In the genomic region with DNA sequence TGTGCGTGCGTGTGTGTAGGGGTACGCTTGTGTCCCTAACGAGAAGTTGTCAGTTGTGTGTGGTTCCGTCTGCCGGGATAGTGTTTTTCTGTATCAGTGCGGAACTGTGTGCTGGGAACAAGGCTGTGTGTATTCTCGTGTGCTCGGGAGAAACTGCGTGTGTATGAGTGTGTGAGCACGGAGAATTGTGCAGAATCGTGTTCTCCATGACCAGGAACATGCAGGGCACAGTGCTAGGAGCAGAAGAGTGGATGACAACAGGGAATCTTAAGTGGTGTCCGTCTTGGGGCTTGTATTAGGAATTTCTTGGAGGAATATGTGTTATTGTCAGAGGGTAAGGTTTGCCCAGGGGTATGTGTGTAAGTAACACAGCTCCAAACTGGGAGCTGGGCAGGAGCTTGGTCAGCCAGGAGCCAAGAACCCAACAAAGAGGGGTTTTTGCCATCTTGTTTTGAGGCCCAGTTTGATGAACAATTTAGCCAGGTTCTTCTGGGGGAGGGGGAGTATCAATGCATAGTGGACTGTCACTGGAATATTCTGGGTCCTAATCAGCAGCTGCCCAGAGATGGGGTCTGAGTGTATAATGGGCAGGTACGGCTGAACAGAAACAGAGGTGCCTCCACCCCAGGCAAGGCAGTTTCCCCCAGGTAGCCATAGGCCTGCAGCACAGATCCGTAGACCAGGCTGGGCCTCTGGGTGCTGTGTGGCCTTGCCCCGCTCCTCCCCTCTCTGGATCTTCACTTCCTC, we compare ENCODE assay signal across 10 cellular contexts. TPM values are rescaled to one million over a fixed set of nuclear protein-coding genes. Genes with fewer than 3 reads are reported as not detected.
DNase-seq lines count a peak whose midpoint lies in the region; ATAC-seq and TF ChIP-seq lines count a peak whose summit lies in the region.
"Had no signal": no experiment of that assay in that cellular context is flagged by ENCODE, and none has a peak within 500 bp of the region (broad histone marks: within the 10 kb centered on the region; RNA-seq: fewer than 3 reads in every experiment).

No MANE protein-coding gene starts in this region.

- H3K9me3 ChIP-seq in OCI-LY7 (ENCODE audit: low read length), result no peaks in the 10 kb centered on the region
- H3K9me3 ChIP-seq in transverse colon, result no peaks in the 10 kb centered on the region

- no peak for TF ChIP-seq EP300 in transverse colon (IDR thresholded peaks at IDR 0.05; ENCODE audit: low read depth)

- H3K27me3 ChIP-seq in transverse colon, result peaks cover 100% of the 10 kb centered on the region

- peak overlapping the region; percentile 95 for H3K4me2 ChIP-seq in OCI-LY7 (ENCODE audit: low read length)

- POLR2A ChIA-PET in OCI-LY7 (lab: Charles Lee), result no interaction called here

- TF ChIP-seq CTCF in OCI-LY7 (conservative IDR thresholded peaks at IDR 0.05; ENCODE audit: low read length) (no peak), transverse colon (IDR thresholded peaks at IDR 0.05) (no peak)

- H3K4me3 Mint-ChIP-seq in activated naive CD4-positive, alpha-beta T cell treated with anti-CD3 and anti-CD28 coated beads, Interleukin-2, amount 10 ng/mL, durations not matched to agents 7 days and 5 days, result peak overlapping the region; percentile 5

- peak overlapping the region; percentile 11 for H3K27ac Mint-ChIP-seq in activated naive CD4-positive, alpha-beta T cell treated with anti-CD3 and anti-CD28 coated beads, Interleukin-2, amount 10 ng/mL, durations not matched to agents 7 days and 5 days

- H3K9me3 Mint-ChIP-seq in activated naive CD4-positive, alpha-beta T cell treated with anti-CD3 and anti-CD28 coated beads, Interleukin-2, amount 10 ng/mL, durations not matched to agents 7 days and 5 days, result no peaks in the 10 kb centered on the region

- H3K4me1 ChIP-seq in OCI-LY7 (ENCODE audit: insufficient read depth, low read length, poor library complexity, severe bottlenecking) (peaks cover 39% of the 10 kb centered on the region), transverse colon (peaks cover 4 to 84% (median 69%) of the 10 kb centered on the region in 4 donors)

- H3K27ac ChIP-seq in OCI-LY7 (ENCODE audit: low read depth, low read length, poor library complexity, severe bottlenecking), result no peak overlapping the region
- H3K27ac ChIP-seq in transverse colon, result peak overlapping the region in 2 of 4 donors; percentile 39 to 70
- H3K27ac ChIP-seq: skin epidermis had no signal

- H3K36me3 Mint-ChIP-seq in activated naive CD4-positive, alpha-beta T cell treated with anti-CD3 and anti-CD28 coated beads, Interleukin-2, amount 10 ng/mL, durations not matched to agents 7 days and 5 days, result peaks cover 6% of the 10 kb centered on the region

- H4K20me1 ChIP-seq in OCI-LY7 (ENCODE audit: insufficient read depth, low read length), result peaks cover 5% of the 10 kb centered on the region; the same call in 1 of the 2 replicates

- H3K9me2 ChIP-seq in OCI-LY7 (ENCODE audit: insufficient read depth, low read length), result no peaks in the 10 kb centered on the region

- H3K4me1 Mint-ChIP-seq in activated naive CD4-positive, alpha-beta T cell treated with anti-CD3 and anti-CD28 coated beads, Interleukin-2, amount 10 ng/mL, durations not matched to agents 7 days and 5 days, result peaks cover 78% of the 10 kb centered on the region

- peaks cover 97% of the 10 kb centered on the region for H3K27me3 Mint-ChIP-seq in activated naive CD4-positive, alpha-beta T cell treated with anti-CD3 and anti-CD28 coated beads, Interleukin-2, amount 10 ng/mL, durations not matched to agents 7 days and 5 days

- CTCF ChIA-PET in activated naive CD4-positive, alpha-beta T cell treated with anti-CD3 and anti-CD28 coated beads, Interleukin-2, amount 10 ng/mL, durations not matched to agents 7 days and 5 days (lab: Charles Lee), result no interaction called here
- CTCF ChIA-PET in OCI-LY7 (lab: Charles Lee; ENCODE audit: unreplicated experiment), result no interaction called here

- in situ Hi-C loops in transverse colon (cut with MboI; ENCODE audit: low pct_ligation_motif_present in 1 of 4, low pct_unique_long_range_greater_than_20kb in 1 of 4, low sequenced_read_pairs in 3 of 4), result loop anchor here in 1 of 4 donors (25.0 kb wide), 1 partner anchor 151 kb away; no protein-coding TSS in a partner anchor

- peaks cover 10% of the 10 kb centered on the region; the same call in 1 of the 2 replicates for H3K79me2 ChIP-seq in OCI-LY7 (ENCODE audit: insufficient read depth, low read depth, low read length)

- BruUV-seq in OCI-LY7 (replicated peaks; lab: Mats Ljungman, UMichigan), result no TSS peak

- TF ChIP-seq POLR2A in transverse colon (IDR thresholded peaks at IDR 0.05), result no peak

- H3K36me3 ChIP-seq in OCI-LY7 (ENCODE audit: insufficient read depth, low read length) (peaks cover 17% of the 10 kb centered on the region), transverse colon (no peaks in the 10 kb centered on the region)

- DNase-seq in activated naive CD4-positive, alpha-beta T cell treated with anti-CD3 and anti-CD28 coated beads, Interleukin-2, amount 10 ng/mL, durations not matched to agents 7 days and 5 days, result no peak
- DNase-seq in activated naive CD4-positive, alpha-beta T cell treated with Interleukin-2 at 50 U/mL for 16 hours, result no peak
- DNase-seq in OCI-LY7 (ENCODE audit: low spot score) (peak; percentile 23), transverse colon (no peak)

- intact Hi-C loops in OCI-LY7 (cut with micrococcal nuclease; ENCODE audit: unreplicated experiment), result no loop called here
- intact Hi-C loops in transverse colon (cut with DNase I; ENCODE audit: low total_unique reads), result loop anchor here (10.0 kb wide), 1 partner anchor 144 kb away; no protein-coding TSS in a partner anchor

- H3K4me3 ChIP-seq in OCI-LY7 (ENCODE audit: low read depth, low read length, poor library complexity, severe bottlenecking) (peak overlapping the region; percentile 77), iPS-11a (ENCODE audit: low read depth, low read length) (peak overlapping the region; percentile 14), transverse colon (peak overlapping the region in 3 of 4 donors; percentile 14 to 56 (median 27))

- H2AFZ ChIP-seq in OCI-LY7 (ENCODE audit: low read length), result no peak overlapping the region

- WGBS in transverse colon (ENCODE audit: low coverage in 1 of 2), 2 donors, result 36 to 80% methylated on average over 1 to 12 of the region's 16 CpGs

- ATAC-seq in HG02759 (IDR thresholded peaks at IDR 0.05; ENCODE audit: unreplicated experiment) (no peak), GM18519 (IDR thresholded peaks at IDR 0.05; ENCODE audit: low FRiP score, unreplicated experiment) (no peak), GM19463 (IDR thresholded peaks at IDR 0.05; ENCODE audit: unreplicated experiment) (no peak)
- ATAC-seq: Right ventricle myocardium inferior had no signal

RNA-seq across cellular contexts. Expression of a gene that starts 2.2 kb away (rescaled TPM):
- 2.8 and 6.2 TPM in 2 replicates for total RNA-seq in OCI-LY7 (2014; rRNA removed; shearing (Covaris generic))
- total RNA-seq in OCI-LY7 (2022) (11.8 and 12.7 TPM in 2 replicates), transverse colon (1 to 10 TPM in 2 of 4 donors, not detected in 2; 1.3 to 1.4 TPM)
- total RNA-seq: Right ventricle myocardium inferior had no signal

RNA-seq across cellular contexts. Expression of a gene that starts 27.5 kb away (rescaled TPM):
- total RNA-seq in OCI-LY7 (2014; rRNA removed; shearing (Covaris generic)), result 84.8 and 99.4 TPM in 2 replicates
- total RNA-seq in OCI-LY7 (2022) (126 and 146 TPM in 2 replicates), transverse colon (100 to 1,000 TPM in 3 of 4 donors, 10 to 100 TPM in 1; 65.8 to 195 (median 159) TPM)

Comparison
In these comparisons a context has a peak if more than half of its experiments do, and no peak if none do; other contexts are left out.
1. H3K4me3 ChIP-seq: peak in every context shown above with its lines; median percentile 77 in OCI-LY7; 27 in transverse colon; 14 in iPS-11a.